Comparison of ENCODE assay signal across 10 cellular contexts in the genomic region with DNA sequence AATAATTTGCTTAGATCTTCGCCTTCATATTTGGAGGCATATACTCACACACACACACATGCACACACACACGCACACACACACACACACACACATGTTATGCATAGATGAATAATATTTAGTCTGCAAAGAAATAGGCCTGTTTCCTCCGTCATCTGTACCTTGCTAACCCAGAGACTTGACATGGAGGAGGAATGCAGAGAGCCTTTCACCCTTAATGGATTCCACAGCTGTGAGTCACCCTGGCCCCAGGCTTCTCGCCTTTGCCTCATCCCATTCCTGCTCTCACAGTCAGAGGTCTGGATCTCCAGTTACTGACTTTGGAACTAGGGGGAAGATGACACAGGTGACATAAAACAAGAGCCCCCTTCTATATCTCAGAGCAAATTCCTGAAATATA. TPM values are rescaled to one million over a fixed set of nuclear protein-coding genes. Genes with fewer than 3 reads are reported as not detected.
DNase-seq lines count a peak whose midpoint lies in the region; ATAC-seq and TF ChIP-seq lines count a peak whose summit lies in the region.
"Had no signal": no experiment of that assay in that cellular context is flagged by ENCODE, and none has a peak within 500 bp of the region (broad histone marks: within the 10 kb centered on the region; RNA-seq: fewer than 3 reads in every experiment).

No MANE protein-coding gene starts in this region.

- no peak overlapping the region for H2AFZ ChIP-seq in GM23248

- H3K27me3 ChIP-seq in GM23248 (replicated peaks; ENCODE audit: insufficient read depth): no peaks in the 10 kb centered on the region
- H3K27me3 ChIP-seq in heart right ventricle: no peaks in the 10 kb centered on the region
- no peaks in the 10 kb centered on the region for H3K27me3 ChIP-seq in psoas muscle (ENCODE audit: insufficient read depth in 3 of 3, low read length in 2 of 3)

- no peaks in the 10 kb centered on the region for H3K9me2 ChIP-seq in GM23248 (ENCODE audit: insufficient read depth)

- intact Hi-C loops in heart right ventricle (cut with DNase I) (no loop called here), psoas muscle (cut with DNase I) (no loop called here)

- H4K20me1 ChIP-seq in GM23248 (ENCODE audit: insufficient read depth): no peaks in the 10 kb centered on the region

- 29 to 32% methylated on average over 4 of the region's 4 CpGs for WGBS in GM23248 (ENCODE audit: low coverage in 1 of 2, low lambda C conversion rate in 2 of 2, missing lambda C conversion rate in 2 of 2), 2 experiments
- WGBS in heart right ventricle, 2 donors: 72 to 79% methylated on average over 4 of the region's 4 CpGs
- WGBS in psoas muscle, 3 donors: 59 to 69% (median 65%) methylated on average over 4 of the region's 4 CpGs

- no peak overlapping the region for H3K9ac ChIP-seq in GM23248

- H3K27ac ChIP-seq in GM23248 (peak overlapping the region; percentile 88), heart right ventricle (peak overlapping the region in 5 of 10 donors; percentile 2 to 63 (median 41)), psoas muscle (peak overlapping the region; percentile 81)

- DNase-seq in GM23248 (peak; percentile 96), T1000 (lab: John Stamatoyannopoulos, UW) (peak; percentile 91), heart right ventricle (peak; percentile 22 to 41), psoas muscle (peak; percentile 59 to 77), activated gamma-delta T cell (lab: John Stamatoyannopoulos, UW) (no peak), MV-4-11 (lab: John Stamatoyannopoulos, UW) (no peak)
- DNase-seq: activated B cell treated with CpG ODN at 0.5 μM for 24 hours had no signal

- H3K4me1 ChIP-seq in GM23248 (ENCODE audit: insufficient read depth) (peaks cover 27% of the 10 kb centered on the region), heart right ventricle (peaks cover 0 to 57% (median 32%) of the 10 kb centered on the region in 9 donors), psoas muscle (peaks cover 75% of the 10 kb centered on the region)

- H3K36me3 ChIP-seq in GM23248 (ENCODE audit: low read depth) (no peaks in the 10 kb centered on the region), heart right ventricle (no peaks in the 10 kb centered on the region), psoas muscle (ENCODE audit: insufficient read depth in 1 of 2, low read depth in 1 of 2) (no peaks in the 10 kb centered on the region)

- no peak for TF ChIP-seq CTCF in heart right ventricle (IDR thresholded peaks at IDR 0.05)
- no peak for TF ChIP-seq CTCF in psoas muscle (IDR thresholded peaks at IDR 0.05)

- H3K4me3 ChIP-seq in GM23248: peak overlapping the region; percentile 19; the same call in 1 of the 2 replicates
- H3K4me3 ChIP-seq in heart right ventricle: no peak overlapping the region
- H3K4me3 ChIP-seq in psoas muscle: no peak overlapping the region
- H3K4me3 ChIP-seq: GM12878 had no signal

- peak; percentile 62 to 90 (median 77) for ATAC-seq in heart right ventricle
- peak; percentile 95 to 98 (median 98) for ATAC-seq in psoas muscle
- no peak for ATAC-seq in GM21526 (IDR thresholded peaks at IDR 0.05; ENCODE audit: low FRiP score, unreplicated experiment)
- ATAC-seq in GM18868 (IDR thresholded peaks at IDR 0.05; ENCODE audit: unreplicated experiment): no peak

- peaks cover 29% of the 10 kb centered on the region for H3F3A ChIP-seq in GM23248 (ENCODE audit: insufficient read depth)

- no peaks in the 10 kb centered on the region for H3K9me3 ChIP-seq in GM23248 (ENCODE audit: low read depth)
- H3K9me3 ChIP-seq in heart right ventricle: no peaks in the 10 kb centered on the region
- H3K9me3 ChIP-seq in psoas muscle: no peaks in the 10 kb centered on the region

- H3K79me2 ChIP-seq in GM23248 (ENCODE audit: insufficient read depth): no peaks in the 10 kb centered on the region

- in situ Hi-C loops in GM23248 (cut with MboI): no loop called here

- peak overlapping the region; percentile 45 for H3K4me2 ChIP-seq in GM23248 (ENCODE audit: unreplicated experiment)

RNA-seq across cellular contexts. Expression of a gene that starts 29.7 kb away (rescaled TPM):
- total RNA-seq in GM23248 (2014; rRNA removed; shearing (Covaris generic)): 2.5 and 5.0 TPM in 2 replicates
- 1.1 and 1.5 TPM in 2 replicates for polyA plus RNA-seq in GM23248 (2016; fragmentation: Nextera tagmentation; extraction: Ambion mirVana)
- total RNA-seq in heart right ventricle: 10 to 100 TPM; 24.4 to 47.7 (median 34.6) TPM
- 1 to 10 TPM; 1.9 to 5.7 TPM for polyA plus RNA-seq in heart right ventricle
- total RNA-seq in psoas muscle: 100 to 1,000 TPM in 1 of 4 donors, 10 to 100 TPM in 3; 16.3 to 102 (median 24.6) TPM
- polyA plus RNA-seq in psoas muscle: 1 to 10 TPM; 2.0 to 6.1 (median 2.5) TPM
- total RNA-seq: activated B cell treated with CpG ODN at 0.5 μM for 24 hours had no signal

Comparison
In these comparisons a context has a peak if more than half of its experiments do, and no peak if none do; other contexts are left out.
1. DNase-seq: peak in GM23248 (single experiment), T1000 (single experiment), heart right ventricle (2 of 2) and psoas muscle (2 of 2); none in activated gamma-delta T cell (single experiment) and MV-4-11 (single experiment).
2. ATAC-seq: peak in heart right ventricle (8 of 8) and psoas muscle (4 of 4); none in GM21526 (single experiment) and GM18868 (single experiment).